ENCODE assay signal across 8 cellular contexts in the genomic region with DNA sequence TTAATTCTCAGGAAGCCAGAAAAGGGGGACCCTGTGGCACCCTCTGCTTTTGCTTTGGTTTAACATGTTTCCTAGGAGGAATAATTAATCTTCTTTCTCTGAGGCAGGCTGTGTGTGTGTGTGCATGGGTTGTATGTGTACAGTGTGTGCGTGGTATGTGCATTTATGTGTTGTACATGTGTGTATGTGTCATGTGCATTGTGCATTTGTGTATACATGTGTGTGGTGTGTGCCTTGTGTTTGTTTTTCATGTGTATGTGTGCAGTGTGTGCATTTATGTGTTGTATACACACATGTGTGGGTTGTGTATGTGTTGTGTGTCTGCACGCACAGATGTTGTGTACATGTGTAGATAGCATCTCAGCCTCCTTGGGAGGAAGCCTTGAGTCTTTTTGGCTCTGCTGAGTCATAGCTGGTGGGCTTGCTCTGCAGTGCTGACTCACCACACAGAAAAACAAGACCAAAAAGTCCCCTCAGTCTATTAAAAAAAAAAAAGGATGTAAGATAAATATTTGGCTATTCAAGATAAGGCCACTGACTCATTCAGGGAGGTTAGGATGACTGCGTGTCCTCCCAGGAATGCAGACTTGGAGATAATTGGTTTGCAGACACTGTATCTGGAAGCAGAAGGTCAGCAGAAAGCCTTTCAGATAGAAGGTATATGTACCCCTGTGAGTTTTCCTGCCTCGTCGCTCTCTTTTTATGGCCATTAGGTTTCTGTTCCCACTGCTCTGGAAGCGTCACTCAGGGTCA. TPM values are rescaled to one million over a fixed set of nuclear protein-coding genes. Genes with fewer than 3 reads are reported as not detected.
A peak's percentile ranks its signal among the peaks of the same experiment; 100 is the strongest.
DNase-seq lines count a peak whose midpoint lies in the region; ATAC-seq and TF ChIP-seq lines count a peak whose summit lies in the region.

No MANE protein-coding gene starts in this region.

- CTCF ChIA-PET in Caco-2 (lab: Charles Lee): interaction anchor here (0.5 to 1.1 kb wide), 4 partner anchors 32 to 57 kb away, joined by 3 to 5 read pairs (median 4); no protein-coding TSS in a partner anchor

- peak overlapping the region; percentile 92 for H3K27ac Mint-ChIP-seq in Caco-2 (ENCODE audit: unreplicated experiment)
- peak overlapping the region; percentile 98 for H3K27ac Mint-ChIP-seq in HFFc6

- H3K4me1 Mint-ChIP-seq in Caco-2 (ENCODE audit: low read depth, unreplicated experiment): peaks cover 54% of the 10 kb centered on the region
- peaks cover 71% of the 10 kb centered on the region for H3K4me1 Mint-ChIP-seq in HFFc6 (ENCODE audit: low read depth)

- DNase-seq in Caco-2 (peak; percentile 82 to 86), HFFc6 (peak; percentile 96), SJSA1 (ENCODE audit: low read depth in 1 of 2, low spot score in 2 of 2) (peak; percentile 91 to 97), cortex of kidney (lab: John Stamatoyannopoulos, UW) (no peak), germinal center (ENCODE audit: low spot score) (no peak)

- H3K4me3 Mint-ChIP-seq in Caco-2 (ENCODE audit: unreplicated experiment) (peak overlapping the region; percentile 67), HFFc6 (peak overlapping the region; percentile 81)

- H3K9me3 Mint-ChIP-seq in Caco-2 (ENCODE audit: unreplicated experiment) (no peaks in the 10 kb centered on the region), HFFc6 (no peaks in the 10 kb centered on the region)

- POLR2A ChIA-PET in Caco-2 (lab: Charles Lee): interaction anchor here (1.0 to 1.2 kb wide), 2 partner anchors 29 to 86 kb away, joined by 3 read pairs; no protein-coding TSS in a partner anchor

- H3K36me3 Mint-ChIP-seq in Caco-2 (ENCODE audit: insufficient read depth, unreplicated experiment) (peaks cover 52% of the 10 kb centered on the region), HFFc6 (ENCODE audit: low read depth) (peaks cover 63% of the 10 kb centered on the region)

- intact Hi-C loops in Caco-2 (cut with micrococcal nuclease; ENCODE audit: unreplicated experiment): loop anchor here (1.0 to 2.0 kb wide), 3 partner anchors 37 to 86 kb away; no protein-coding TSS in a partner anchor

- ATAC-seq in HG02840 (IDR thresholded peaks at IDR 0.05; ENCODE audit: low FRiP score, unreplicated experiment): no peak

- TF ChIP-seq CTCF in Caco-2 (IDR thresholded peaks at IDR 0.05; ENCODE audit: insufficient read depth in 1 of 2, low read depth in 1 of 2, low read length in 1 of 2, severe bottlenecking in 1 of 2, unreplicated experiment in 1 of 2) (no peak), HFFc6 (IDR thresholded peaks at IDR 0.05) (no peak)

- H3K27me3 ChIP-seq in Caco-2 (replicated peaks; ENCODE audit: control insufficient read depth, insufficient read depth, low read length) (no peaks in the 10 kb centered on the region), SJSA1 (replicated peaks) (no peaks in the 10 kb centered on the region)

- H3K4me3 ChIP-seq in Caco-2 (ENCODE audit: low read depth, low read length) (no peak overlapping the region; the same call in 1 of the 2 replicates), SJSA1 (0 out of 2 replicates have a peak overlapping the region, but pooled peaks have one; percentile 5), mesodermal cell (ENCODE audit: extremely low read depth, insufficient read depth, low read length, poor library complexity, severe bottlenecking) (no peak overlapping the region)

- no TSS peak for BruUV-seq in Caco-2 (replicated peaks; lab: Mats Ljungman, UMichigan)

- H3K4me1 ChIP-seq in Caco-2: peaks cover 65% of the 10 kb centered on the region
- H3K4me1 ChIP-seq in SJSA1 (replicated peaks): peaks cover 74% of the 10 kb centered on the region
- H3K4me1 ChIP-seq in mesodermal cell (ENCODE audit: control insufficient read depth, insufficient read depth, low read length, poor library complexity, severe bottlenecking): peaks cover 65% of the 10 kb centered on the region

- 0 out of 2 replicates have a peak, but pooled peaks cover 1% of the 10 kb centered on the region for H3K36me3 ChIP-seq in Caco-2 (ENCODE audit: control insufficient read depth, insufficient read depth, low read length)
- peaks cover 29% of the 10 kb centered on the region for H3K36me3 ChIP-seq in SJSA1
- H3K36me3 ChIP-seq in mesodermal cell (ENCODE audit: control insufficient read depth, insufficient read depth, low read length): peaks cover 34% of the 10 kb centered on the region

- 48 to 51% methylated on average over 4 to 5 of the region's 6 CpGs for WGBS in mesodermal cell (ENCODE audit: insufficient coverage in 2 of 2), 2 experiments

- H3K9me3 ChIP-seq in Caco-2 (no peaks in the 10 kb centered on the region), SJSA1 (replicated peaks) (no peaks in the 10 kb centered on the region), mesodermal cell (ENCODE audit: control insufficient read depth, low read length) (no peaks in the 10 kb centered on the region)

- H3K27me3 Mint-ChIP-seq in Caco-2 (ENCODE audit: insufficient read depth, unreplicated experiment) (no peaks in the 10 kb centered on the region), HFFc6 (ENCODE audit: insufficient read depth) (peaks cover 3% of the 10 kb centered on the region)

- H3K27ac ChIP-seq in SJSA1 (peak overlapping the region; percentile 91), cingulate gyrus (ENCODE audit: low read depth, low read length) (peak overlapping the region; percentile 91), mesodermal cell (ENCODE audit: low read depth, low read length, severe bottlenecking) (peak overlapping the region; percentile 98)

RNA-seq across cellular contexts. Expression of a gene that starts 58.6 kb away (rescaled TPM):
- total RNA-seq in Caco-2 (2022): 45.0 and 47.9 TPM in 2 replicates
- 10 to 100 TPM; 31.8 to 46.4 (median 41.3) TPM for total RNA-seq in HFFc6 (2021; fragmentation: NEBNext Ultra II Directional; extraction: Animal tissue kit (Norgen Biotek cat#: 25700))
- 20.9 and 23.7 TPM in 2 replicates for total RNA-seq in SJSA1 (2014; rRNA removed; shearing (Covaris generic))
- polyA plus RNA-seq in mesodermal cell (2013, experiment 1 of 2): 12.6 TPM
- polyA plus RNA-seq in mesodermal cell (2013, experiment 2 of 2): 9.9 TPM

Comparison
In these comparisons a context has a peak if more than half of its experiments do, and no peak if none do; other contexts are left out.
1. DNase-seq: peak in Caco-2 (2 of 2), HFFc6 (single experiment) and SJSA1 (2 of 2); none in cortex of kidney (single experiment) and germinal center (single experiment).
2. Peak in every context shown above with its lines, with median percentiles within 50 percentile points of each other: H3K27ac ChIP-seq.